Comparison of ENCODE assay signal across 11 cellular contexts in the genomic region with DNA sequence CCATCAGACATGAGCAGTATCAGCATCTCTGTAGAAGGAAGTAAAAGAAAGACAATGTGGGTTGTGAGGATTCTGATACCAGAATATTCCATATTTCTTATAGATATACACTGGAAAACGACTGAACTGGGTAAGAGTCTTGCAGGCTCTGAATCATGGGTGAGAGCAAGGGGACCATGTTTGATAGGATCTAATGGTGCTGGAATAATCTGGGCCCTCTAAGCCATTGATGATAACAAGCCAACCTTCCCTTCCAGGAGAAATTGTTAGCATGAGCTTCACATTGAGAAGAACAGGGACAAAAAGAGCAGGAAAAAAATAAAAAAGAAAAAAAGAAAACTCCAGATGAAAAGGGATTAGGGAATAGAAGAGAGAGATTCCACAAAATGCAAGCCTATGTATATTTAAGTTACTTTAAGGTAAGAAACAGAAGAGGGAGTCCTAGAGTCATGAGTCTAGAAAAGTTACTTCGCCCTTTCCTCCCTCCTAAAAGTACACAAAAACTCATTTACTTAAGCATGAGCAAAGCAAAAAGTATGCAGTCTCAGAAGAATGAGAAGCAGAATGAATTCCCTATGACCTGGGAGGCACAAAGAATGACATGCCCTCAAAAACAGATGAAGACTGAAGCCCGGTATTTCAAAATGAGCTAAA.
A peak's percentile ranks its signal among the peaks of the same experiment; 100 is the strongest.
DNase-seq lines count a peak whose midpoint lies in the region; TF ChIP-seq lines count a peak whose summit lies in the region.
"Had no signal": no experiment of that assay in that cellular context is flagged by ENCODE, and none has a peak within 500 bp of the region (broad histone marks: within the 10 kb centered on the region; RNA-seq: fewer than 3 reads in every experiment).

No MANE protein-coding gene starts in this region.

- H3K4me1 ChIP-seq in breast epithelium (no peaks in the 10 kb centered on the region), adipocyte (ENCODE audit: control insufficient read depth, insufficient read depth, low read length) (peaks cover 12% of the 10 kb centered on the region), vagina (peaks cover 6% of the 10 kb centered on the region)
- H3K4me1 ChIP-seq in effector memory CD4-positive, alpha-beta T cell (ENCODE audit: control insufficient read depth, insufficient read depth, low read length, poor library complexity, severe bottlenecking) = no peaks in the 10 kb centered on the region

- H3K4me3 ChIP-seq in breast epithelium (no peak overlapping the region), adipocyte (ENCODE audit: low read length) (no peak overlapping the region), vagina (no peak overlapping the region)
- H3K4me3 ChIP-seq in effector memory CD4-positive, alpha-beta T cell (ENCODE audit: insufficient read depth, low read depth, low read length, poor library complexity, severe bottlenecking) = no peak overlapping the region

- CTCF ChIA-PET in MCF 10A (lab: Yijun Ruan, JAX) = interaction anchor here (0.6 to 3.1 kb wide), 21 partner anchors 8 to 767 kb away, joined by 3 to 13 read pairs (median 3); no protein-coding TSS in a partner anchor
- CTCF ChIA-PET in HEK293T (lab: Yijun Ruan, JAX) = interaction anchor here (0.6 to 1.0 kb wide), 3 partner anchors 13 to 564 kb away, joined by 3 to 9 read pairs (median 3); no protein-coding TSS in a partner anchor

- no peaks in the 10 kb centered on the region for H3K9me3 ChIP-seq in breast epithelium
- H3K9me3 ChIP-seq in adipocyte (ENCODE audit: control insufficient read depth, low read length) = no peaks in the 10 kb centered on the region
- no peaks in the 10 kb centered on the region for H3K9me3 ChIP-seq in vagina
- no peaks in the 10 kb centered on the region for H3K9me3 ChIP-seq in effector memory CD4-positive, alpha-beta T cell (ENCODE audit: control insufficient read depth, low read length)

- H3K36me3 Mint-ChIP-seq in MCF 10A (ENCODE audit: insufficient read depth, unreplicated experiment) = no peaks in the 10 kb centered on the region

- H3K27me3 ChIP-seq in breast epithelium (no peaks in the 10 kb centered on the region), adipocyte (replicated peaks; ENCODE audit: control insufficient read depth, insufficient read depth, low read length) (peaks cover 2% of the 10 kb centered on the region), vagina (no peaks in the 10 kb centered on the region)
- H3K27me3 ChIP-seq in effector memory CD4-positive, alpha-beta T cell (replicated peaks; ENCODE audit: control insufficient read depth, insufficient read depth, low read length, poor library complexity, severe bottlenecking) = no peaks in the 10 kb centered on the region

- H3K4me3 Mint-ChIP-seq in MCF 10A (ENCODE audit: unreplicated experiment) = no peak overlapping the region

- H3K9me3 Mint-ChIP-seq in MCF 10A (ENCODE audit: unreplicated experiment) = no peaks in the 10 kb centered on the region

- peaks cover 10% of the 10 kb centered on the region for H3K4me1 Mint-ChIP-seq in MCF 10A (ENCODE audit: insufficient read depth, unreplicated experiment)

- BruUV-seq in MCF 10A (replicated peaks; lab: Mats Ljungman, UMichigan) = no TSS peak

- TF ChIP-seq CTCF in MCF 10A (IDR thresholded peaks at IDR 0.05; ENCODE audit: unreplicated experiment) (peak; percentile 27), breast epithelium (IDR thresholded peaks at IDR 0.05) (peak in 1 of 3 donors; percentile 20), vagina (IDR thresholded peaks at IDR 0.05) (no peak)

- H3K27ac Mint-ChIP-seq in MCF 10A (ENCODE audit: low read depth, unreplicated experiment) = peak overlapping the region; percentile 39

- DNase-seq in MCF 10A (ENCODE audit: unreplicated experiment) (peak; percentile 47), breast epithelium (ENCODE audit: low spot score in 2 of 2) (no peak), adipocyte (ENCODE audit: low read depth) (peak; percentile 91), iPS-NIHi7 (ENCODE audit: extremely low spot score) (peak; percentile 16), vagina (ENCODE audit: extremely low spot score in 2 of 2) (no peak), HEK293T (ENCODE audit: extremely low spot score) (no peak), COLO668 (lab: John Stamatoyannopoulos, UW; ENCODE audit: unreplicated experiment) (no peak)
- DNase-seq in effector memory CD4-positive, alpha-beta T cell = no peak
- DNase-seq: activated naive CD4-positive, alpha-beta T cell treated with anti-CD3 and anti-CD28 coated beads, Interleukin-2, amount 50 U/mL, for 16 hours; hippocampal formation; NCI-H510A had no signal

- POLR2A ChIA-PET in MCF 10A (lab: Yijun Ruan, JAX) = interaction anchor here (0.6 to 1.6 kb wide), 3 partner anchors 362 to 631 kb away, joined by 3 to 5 read pairs (median 5); no protein-coding TSS in a partner anchor
- POLR2A ChIA-PET in HEK293T (lab: Yijun Ruan, JAX) = no interaction called here

- H3K9ac ChIP-seq in adipocyte (ENCODE audit: low read length) = no peak overlapping the region

- no peaks in the 10 kb centered on the region for H3K36me3 ChIP-seq in breast epithelium
- H3K36me3 ChIP-seq in adipocyte (ENCODE audit: control insufficient read depth, insufficient read depth, low read length, severe bottlenecking) = no peaks in the 10 kb centered on the region
- H3K36me3 ChIP-seq in vagina = no peaks in the 10 kb centered on the region
- H3K36me3 ChIP-seq in effector memory CD4-positive, alpha-beta T cell (ENCODE audit: control insufficient read depth, insufficient read depth, low read length) = no peaks in the 10 kb centered on the region

- H3K27me3 Mint-ChIP-seq in MCF 10A (ENCODE audit: insufficient read depth, unreplicated experiment) = no peaks in the 10 kb centered on the region

- H3K27ac ChIP-seq in breast epithelium (no peak overlapping the region), vagina (peak overlapping the region; percentile 49)
- no peak overlapping the region for H3K27ac ChIP-seq in effector memory CD4-positive, alpha-beta T cell (ENCODE audit: insufficient read depth, low read length, poor library complexity, severe bottlenecking)

- TF ChIP-seq POLR2A in breast epithelium (IDR thresholded peaks at IDR 0.05) (no peak), vagina (IDR thresholded peaks at IDR 0.05) (no peak)

- intact Hi-C loops in MCF 10A (cut with micrococcal nuclease) = loop anchor here (2.0 to 10.0 kb wide), 3 partner anchors 462 to 634 kb away; a partner anchor contains a TSS
- intact Hi-C loops in breast epithelium (cut with DNase I; ENCODE audit: low total_unique reads) = no loop called here
- intact Hi-C loops in vagina (cut with DNase I) = no loop called here

TF ChIP-seq in HEK293T, 16 proteins besides CTCF, POLR2A, EP300 and RAD21:
- TF ChIP-seq SP1 (IDR thresholded peaks at IDR 0.05) (no peak), ZNF384 (IDR thresholded peaks at IDR 0.05) (no peak), L3MBTL2 (conservative IDR thresholded peaks at IDR 0.05) (no peak), BHLHE40 (IDR thresholded peaks at IDR 0.05; ENCODE audit: borderline replicate concordance) (no peak), CTBP1 (IDR thresholded peaks at IDR 0.05; ENCODE audit: borderline replicate concordance) (no peak), FOXM1 (IDR thresholded peaks at IDR 0.05; ENCODE audit: borderline replicate concordance) (no peak), HDGF (IDR thresholded peaks at IDR 0.05; ENCODE audit: borderline replicate concordance) (no peak), NFRKB (IDR thresholded peaks at IDR 0.05) (no peak), ARNT (IDR thresholded peaks at IDR 0.05) (no peak), FOXA1 (IDR thresholded peaks at IDR 0.05) (no peak), SUZ12 (IDR thresholded peaks at IDR 0.05) (no peak), ELF4 (IDR thresholded peaks at IDR 0.05) (no peak), LEF1 (IDR thresholded peaks at IDR 0.05; ENCODE audit: borderline replicate concordance) (no peak), TARDBP (IDR thresholded peaks at IDR 0.05) (no peak)
- TF ChIP-seq, protein P1, sequence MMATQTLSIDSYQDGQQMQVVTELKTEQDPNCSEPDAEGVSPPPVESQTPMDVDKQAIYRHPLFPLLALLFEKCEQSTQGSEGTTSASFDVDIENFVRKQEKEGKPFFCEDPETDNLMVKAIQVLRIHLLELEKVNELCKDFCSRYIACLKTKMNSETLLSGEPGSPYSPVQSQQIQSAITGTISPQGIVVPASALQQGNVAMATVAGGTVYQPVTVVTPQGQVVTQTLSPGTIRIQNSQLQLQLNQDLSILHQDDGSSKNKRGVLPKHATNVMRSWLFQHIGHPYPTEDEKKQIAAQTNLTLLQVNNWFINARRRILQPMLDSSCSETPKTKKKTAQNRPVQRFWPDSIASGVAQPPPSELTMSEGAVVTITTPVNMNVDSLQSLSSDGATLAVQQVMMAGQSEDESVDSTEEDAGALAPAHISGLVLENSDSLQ (IDR thresholded peaks at IDR 0.05) = no peak
TF ChIP-seq in HEK293T: peak in this region for 0.

Comparison
In these comparisons a context has a peak if more than half of its experiments do, and no peak if none do; other contexts are left out.
1. DNase-seq: peak in MCF 10A (single experiment), adipocyte (single experiment) and iPS-NIHi7 (single experiment); none in breast epithelium (0 of 2), vagina (0 of 2), HEK293T (single experiment), effector memory CD4-positive, alpha-beta T cell (0 of 3) and COLO668 (single experiment).